Comparison of ENCODE assay signal across 17 cellular contexts in genomic region chrX:121570072-121570841, GRCh38.
DNase-seq lines count a peak whose midpoint lies in the region; ATAC-seq, FAIRE-seq and TF ChIP-seq lines count a peak whose summit lies in the region.
"Had no signal": no experiment of that assay in that cellular context is flagged by ENCODE, and none has a peak within 500 bp of the region (broad histone marks: within the 10 kb centered on the region; RNA-seq: fewer than 3 reads in every experiment).

No MANE protein-coding gene starts in this region.

- no peaks in the 10 kb centered on the region for H3K79me2 ChIP-seq in GM12878 (ENCODE audit: control insufficient read depth, insufficient read depth, low read length)

- WGBS in GM12878 (ENCODE audit: insufficient coverage, insufficient replicate concordance, low lambda C conversion rate, missing lambda C conversion rate): 18% methylated on average over 4 of the region's 4 CpGs
- WGBS in heart right ventricle, 2 donors: 72 to 79% methylated on average over 4 of the region's 4 CpGs

- H3K4me2 ChIP-seq in GM12878 (ENCODE audit: control insufficient read depth, insufficient read depth): no peak overlapping the region

- ATAC-seq in GM19438 (IDR thresholded peaks at IDR 0.05; ENCODE audit: low read depth, unreplicated experiment) (peak; percentile 69), HG03039 (IDR thresholded peaks at IDR 0.05; ENCODE audit: unreplicated experiment) (peak; percentile 75), GM12878 (peak; percentile 77), heart right ventricle (no peak)
- ATAC-seq: mucosa of descending colon; stimulated activated effector memory CD8-positive, alpha-beta T cell treated with anti-CD3 and anti-CD28 coated beads, Interleukin-12 subunit alpha, Interleukin-12 subunit beta, amount 100 ng/mL, for 72 hours had no signal

- no peak for TF ChIP-seq CTCF in GM12878 (IDR thresholded peaks at IDR 0.05 in 2 of 3, conservative IDR thresholded peaks at IDR 0.05 in 1 of 3; ENCODE audit: control insufficient read depth in 2 of 3, extremely low read depth in 1 of 3, insufficient read depth in 1 of 3, low read depth in 3 of 3, low read length in 3 of 3)
- TF ChIP-seq CTCF in heart right ventricle (IDR thresholded peaks at IDR 0.05): no peak

- H3K9me3 ChIP-seq in GM12878 (replicated peaks; ENCODE audit: control insufficient read depth, insufficient read depth, low read length): no peaks in the 10 kb centered on the region; the same call in 2 of the 3 replicates
- H3K9me3 ChIP-seq in heart right ventricle: peaks cover 0 to 4% (median 0%) of the 10 kb centered on the region in 11 donors
- H3K9me3 ChIP-seq: colonic mucosa, mucosa of descending colon, prostate gland had no signal

- intact Hi-C loops in GM12878 (cut with micrococcal nuclease; ENCODE audit: unreplicated experiment) (no loop called here), heart right ventricle (cut with DNase I) (loop anchor here in 4 of 10 donors (10.0 kb wide), 4 partner anchors 265 to 1075 kb away; no protein-coding TSS in a partner anchor)

- in situ Hi-C loops in GM12878 (cut with MboI): no loop called here

- no peak overlapping the region for H3K9ac ChIP-seq in GM12878 (ENCODE audit: control insufficient read depth, insufficient read depth, low read length)

- POLR2A ChIA-PET in GM12878 (lab: Charles Lee): no interaction called here

- H3K36me3 ChIP-seq in GM12878 (ENCODE audit: control insufficient read depth in 2 of 2, insufficient read depth in 2 of 2, low read length in 1 of 2): no peaks in the 10 kb centered on the region
- H3K36me3 ChIP-seq in heart right ventricle: no peaks in the 10 kb centered on the region
- H3K36me3 ChIP-seq: colonic mucosa, prostate gland had no signal

- DNase-seq in EL (peak; percentile 5), GM12878 (ENCODE audit: low read depth, low spot score) (no peak), NCI-H524 (lab: John Stamatoyannopoulos, UW) (no peak), heart right ventricle (no peak), NCI-H69 (lab: John Stamatoyannopoulos, UW) (no peak)
- DNase-seq in stimulated activated CD4-positive, alpha-beta T cell treated with anti-CD3 and anti-CD28 coated beads, Interleukin-4, amount 100 ng/mL, for 24 hours: no peak
- DNase-seq: activated naive CD8-positive, alpha-beta T cell treated with anti-CD3 and anti-CD28 coated beads, Interleukin-2, amount 10 ng/mL, durations not matched to agents 7 days and 5 days; colonic mucosa; DMS153; H7; mucosa of descending colon; MV-4-11; SHP77 had no signal

- no peak for TF ChIP-seq RAD21 in GM12878 (IDR thresholded peaks at IDR 0.05; ENCODE audit: insufficient read depth, low read depth, low read length)

- BruUV-seq in GM12878 (replicated peaks; lab: Mats Ljungman, UMichigan): no TSS peak

- H2AFZ ChIP-seq in GM12878 (ENCODE audit: control insufficient read depth, low read depth, low read length): no peak overlapping the region

- FAIRE-seq in GM12878 (lab: Jason Lieb, UNC): no peak

- no peak for TF ChIP-seq EP300 in GM12878 (IDR thresholded peaks at IDR 0.05; ENCODE audit: borderline replicate concordance in 1 of 2, control insufficient read depth in 1 of 2, low read depth in 2 of 2, low read length in 2 of 2)

- no peaks in the 10 kb centered on the region for H3K27me3 ChIP-seq in GM12878 (replicated peaks in 1 of 2; ENCODE audit: control insufficient read depth in 2 of 2, insufficient read depth in 2 of 2, low read length in 1 of 2)
- H3K27me3 ChIP-seq in heart right ventricle: no peaks in the 10 kb centered on the region
- H3K27me3 ChIP-seq: colonic mucosa had no signal

- H3K27ac ChIP-seq in GM12878 (ENCODE audit: control insufficient read depth, insufficient read depth): no peak overlapping the region
- no peak overlapping the region for H3K27ac ChIP-seq in heart right ventricle
- H3K27ac ChIP-seq: colonic mucosa, prostate gland had no signal

- H4K20me1 ChIP-seq in GM12878 (ENCODE audit: control insufficient read depth, insufficient read depth): no peaks in the 10 kb centered on the region

- SMC1A ChIA-PET in GM12878 (lab: Charles Lee; ENCODE audit: uncharacterized antibody, unreplicated experiment): interaction anchor here (0.6 to 2.6 kb wide), 3 partner anchors 13 to 841 kb away, joined by 4 to 19 read pairs (median 6); no protein-coding TSS in a partner anchor

- TF ChIP-seq POLR2A in GM12878 (IDR thresholded peaks at IDR 0.05; ENCODE audit: low read depth, low read length): no peak

- CTCF ChIA-PET in GM12878 (lab: Yijun Ruan, JAX): interaction anchor here (1.0 to 1.5 kb wide), 3 partner anchors 262 to 780 kb away, joined by 3 to 5 read pairs (median 3); no protein-coding TSS in a partner anchor

- H3K4me3 ChIP-seq in GM12878: no peak overlapping the region
- H3K4me3 ChIP-seq in heart right ventricle: no peak overlapping the region
- H3K4me3 ChIP-seq: colonic mucosa, mucosa of descending colon, prostate gland had no signal

- peaks cover 4% of the 10 kb centered on the region; the same call in 1 of the 2 replicates for H3K4me1 ChIP-seq in GM12878 (ENCODE audit: control insufficient read depth, insufficient read depth, low read length)
- no peaks in the 10 kb centered on the region for H3K4me1 ChIP-seq in heart right ventricle
- H3K4me1 ChIP-seq: colonic mucosa, prostate gland had no signal

- RAD21 ChIA-PET in GM12878 (lab: Charles Lee; ENCODE audit: unreplicated experiment): no interaction called here

TF ChIP-seq in GM12878, 131 proteins besides CTCF, POLR2A, EP300 and RAD21 (continues in another document):
- TF ChIP-seq ELK1 (IDR thresholded peaks at IDR 0.05; ENCODE audit: low read depth, low read length): no peak
- no peak for TF ChIP-seq HSF1 (IDR thresholded peaks at IDR 0.05; ENCODE audit: low read depth, low read length)
- TF ChIP-seq EZH2 (IDR thresholded peaks at IDR 0.05; ENCODE audit: borderline replicate concordance, control insufficient read depth, low read depth, low read length): no peak
- TF ChIP-seq USF2 (IDR thresholded peaks at IDR 0.05; ENCODE audit: borderline replicate concordance, low read depth, low read length): no peak
- TF ChIP-seq PRDM15 (CRISPR knock-in tag; IDR thresholded peaks at IDR 0.05): no peak
- 0 out of 2 replicates have a peak, but pooled peaks have one; percentile 17 for TF ChIP-seq TCF12 (IDR thresholded peaks at IDR 0.05; ENCODE audit: low read depth, low read length)
- no peak for TF ChIP-seq ZNF274 (IDR thresholded peaks at IDR 0.05; ENCODE audit: insufficient read depth, insufficient read length)
- no peak for TF ChIP-seq SREBF1 (IDR thresholded peaks at IDR 0.05; ENCODE audit: low read length)
- TF ChIP-seq HDGF (IDR thresholded peaks at IDR 0.05): no peak
- peak; percentile 73 to 82; a peak in 3 of 4 replicates for TF ChIP-seq BHLHE40 (IDR thresholded peaks at IDR 0.05; ENCODE audit: borderline replicate concordance in 1 of 2, low read depth in 2 of 2, low read length in 1 of 2)

Comparison
In these comparisons a context has a peak if more than half of its experiments do, and no peak if none do; other contexts are left out.
1. ATAC-seq: peak in GM19438 (single experiment), HG03039 (single experiment) and GM12878 (single experiment); none in heart right ventricle (0 of 8).